ENCODE assay signal across 8 cellular contexts in the genomic region with DNA sequence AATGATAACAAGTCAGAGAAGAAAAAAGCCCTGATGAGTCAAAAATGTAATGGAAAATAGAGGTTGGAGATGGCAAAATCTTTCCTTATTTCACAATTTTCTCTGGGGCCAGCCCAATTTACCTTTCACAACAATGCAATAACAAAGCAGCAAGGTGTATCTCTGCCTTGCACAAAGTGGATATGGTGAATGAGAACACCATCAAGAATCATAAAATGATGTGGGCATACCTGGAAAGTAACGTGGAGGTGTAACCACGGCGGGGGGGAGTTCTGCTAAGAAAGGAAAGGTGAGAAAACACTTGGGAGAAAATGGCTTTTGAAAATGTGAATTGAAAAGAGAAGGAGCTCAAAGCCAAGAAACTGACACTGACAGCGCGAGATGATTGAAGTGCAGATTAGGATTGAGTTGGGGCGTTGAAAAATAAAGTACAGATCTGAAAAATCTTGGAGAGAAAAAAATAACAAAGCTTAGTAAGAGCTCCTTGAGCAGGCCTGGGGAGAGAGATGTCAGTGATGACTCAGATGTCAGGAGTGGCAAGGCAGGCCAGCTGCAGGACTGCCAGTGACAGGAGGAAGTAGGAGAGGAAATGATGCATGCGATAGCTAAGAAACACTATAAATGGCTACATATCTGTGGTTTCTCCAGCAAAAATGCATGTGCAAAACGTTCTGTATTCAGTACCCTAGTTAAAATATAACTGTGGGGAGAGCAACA. TPM values are rescaled to one million over a fixed set of nuclear protein-coding genes. Genes with fewer than 3 reads are reported as not detected.
DNase-seq lines count a peak whose midpoint lies in the region; ATAC-seq and TF ChIP-seq lines count a peak whose summit lies in the region.

No MANE protein-coding gene starts in this region.

- H3K27ac ChIP-seq in KOPT-K1 (ENCODE audit: low read depth, low read length, poor library complexity, severe bottlenecking): peak overlapping the region; percentile 87
- H3K27ac ChIP-seq in colonic mucosa: peak overlapping the region; percentile 62
- peak overlapping the region; percentile 87 to 91 for H3K27ac ChIP-seq in lung (ENCODE audit: low read depth in 1 of 2, low read length in 1 of 2)

- no peaks in the 10 kb centered on the region for H3K9me3 Mint-ChIP-seq in activated B cell treated with CpG ODN at 0.5 μM for 24 hours

- H3K27ac Mint-ChIP-seq in activated B cell treated with CpG ODN at 0.5 μM for 24 hours: peak overlapping the region; percentile 76

- DNase-seq in GM03348 (ENCODE audit: low spot score) (peak; percentile 92), activated B cell treated with CpG ODN at 0.5 μM for 24 hours (no peak), colonic mucosa (peak; percentile 69), lung (ENCODE audit: low spot score) (peak; percentile 58), DMS114 treated with DMSO at 0.1 percent for 48 hours (lab: John Stamatoyannopoulos, UW; ENCODE audit: unreplicated experiment) (no peak)
- peak; percentile 30 to 40 for DNase-seq in stimulated activated CD8-positive, alpha-beta memory T cell treated with anti-CD3 and anti-CD28 coated beads, Interleukin-2, amount 100 ng/mL, for 48 hours (ENCODE audit: low read depth in 2 of 2)

- peaks cover 50% of the 10 kb centered on the region for H3K4me1 Mint-ChIP-seq in activated B cell treated with CpG ODN at 0.5 μM for 24 hours

- no peak for TF ChIP-seq CTCF in activated B cell treated with CpG ODN at 0.5 μM for 24 hours (IDR thresholded peaks at IDR 0.05)
- no peak for TF ChIP-seq CTCF in colonic mucosa (IDR thresholded peaks at IDR 0.05)
- no peak for TF ChIP-seq CTCF in lung (IDR thresholded peaks at IDR 0.05; ENCODE audit: control extremely low read depth, extremely low read depth)

- peak overlapping the region in 1 of 2 donors; percentile 4 for H3K9ac ChIP-seq in colonic mucosa (ENCODE audit: low read depth in 2 of 2, low read length in 2 of 2)

- no peaks in the 10 kb centered on the region for H3K9me3 ChIP-seq in KOPT-K1 (ENCODE audit: insufficient read depth, low read length, poor library complexity, severe bottlenecking)
- no peaks in the 10 kb centered on the region for H3K9me3 ChIP-seq in colonic mucosa
- H3K9me3 ChIP-seq in lung (ENCODE audit: control insufficient read depth in 2 of 2, insufficient read depth in 1 of 2, low read length in 1 of 2): no peaks in the 10 kb centered on the region

- H3K27me3 ChIP-seq in colonic mucosa: no peaks in the 10 kb centered on the region
- no peaks in the 10 kb centered on the region for H3K27me3 ChIP-seq in lung (ENCODE audit: control insufficient read depth, insufficient read depth)

- H3K27me3 Mint-ChIP-seq in activated B cell treated with CpG ODN at 0.5 μM for 24 hours: no peaks in the 10 kb centered on the region

- WGBS in lung, 2 donors: 6 to 18% methylated on average over 8 of the region's 8 CpGs

- H3K36me3 Mint-ChIP-seq in activated B cell treated with CpG ODN at 0.5 μM for 24 hours (ENCODE audit: low read depth): no peaks in the 10 kb centered on the region

- H3K4me3 ChIP-seq in colonic mucosa (no peak overlapping the region), lung (no peak overlapping the region)

- H3K4me3 Mint-ChIP-seq in activated B cell treated with CpG ODN at 0.5 μM for 24 hours: peak overlapping the region; percentile 50

- H3K4me1 ChIP-seq in colonic mucosa: peaks cover 8% of the 10 kb centered on the region
- peaks cover 0 to 10% of the 10 kb centered on the region in 2 donors for H3K4me1 ChIP-seq in lung (ENCODE audit: control insufficient read depth in 2 of 2, insufficient read depth in 2 of 2, low read length in 2 of 2)

- CTCF ChIA-PET in activated B cell treated with CpG ODN at 0.5 μM for 24 hours (lab: Charles Lee): interaction anchor here (1.0 kb wide), 2 partner anchors 26 to 66 kb away, joined by 4 read pairs; a partner anchor contains a TSS

- intact Hi-C loops in activated B cell treated with CpG ODN at 0.5 μM for 24 hours (cut with micrococcal nuclease) (loop anchor here (1.0 to 10.0 kb wide), 6 partner anchors 11 to 431 kb away; a partner anchor contains a TSS), colonic mucosa (cut with DNase I) (no loop called here)

- POLR2A ChIA-PET in activated B cell treated with CpG ODN at 0.5 μM for 24 hours (lab: Charles Lee): interaction anchor here (0.5 to 1.4 kb wide), 7 partner anchors 9 to 65 kb away, joined by 3 to 10 read pairs (median 3); a partner anchor contains a TSS

- ATAC-seq in GM21825 (IDR thresholded peaks at IDR 0.05; ENCODE audit: unreplicated experiment): peak; percentile 92
- ATAC-seq in activated B cell treated with CpG ODN at 0.5 μM for 24 hours (ENCODE audit: low read depth): peak; percentile 99
- ATAC-seq in lung (ENCODE audit: insufficient read depth, low FRiP score): peak; percentile 93

- H3K36me3 ChIP-seq in KOPT-K1 (ENCODE audit: insufficient read depth, low read length) (no peaks in the 10 kb centered on the region), colonic mucosa (no peaks in the 10 kb centered on the region), lung (ENCODE audit: control insufficient read depth in 2 of 2, insufficient read depth in 2 of 2, low read length in 2 of 2) (no peaks in the 10 kb centered on the region)

RNA-seq across cellular contexts. Expression of a gene that starts 26.2 kb away (rescaled TPM):
- 7.9 and 9.0 TPM in 2 replicates for total RNA-seq in activated B cell treated with CpG ODN at 0.5 μM for 24 hours
- 10 to 100 TPM; 18.7 to 28.3 TPM for total RNA-seq in colonic mucosa
- 10 to 100 TPM; 44.4 to 70.7 TPM for total RNA-seq in lung
- polyA plus RNA-seq in lung: 10 to 100 TPM; 16.4 to 21.6 TPM

Comparison
In these comparisons a context has a peak if more than half of its experiments do, and no peak if none do; other contexts are left out.
1. DNase-seq: peak in GM03348 (single experiment), colonic mucosa (single experiment), lung (single experiment) and stimulated activated CD8-positive, alpha-beta memory T cell treated with anti-CD3 and anti-CD28 coated beads, Interleukin-2, amount 100 ng/mL, for 48 hours (2 of 2); none in activated B cell treated with CpG ODN at 0.5 μM for 24 hours (single experiment) and DMS114 treated with DMSO at 0.1 percent for 48 hours (single experiment).
2. Peak in every context shown above with its lines, with median percentiles within 50 percentile points of each other: ATAC-seq and H3K27ac ChIP-seq.